In the genomic region with DNA sequence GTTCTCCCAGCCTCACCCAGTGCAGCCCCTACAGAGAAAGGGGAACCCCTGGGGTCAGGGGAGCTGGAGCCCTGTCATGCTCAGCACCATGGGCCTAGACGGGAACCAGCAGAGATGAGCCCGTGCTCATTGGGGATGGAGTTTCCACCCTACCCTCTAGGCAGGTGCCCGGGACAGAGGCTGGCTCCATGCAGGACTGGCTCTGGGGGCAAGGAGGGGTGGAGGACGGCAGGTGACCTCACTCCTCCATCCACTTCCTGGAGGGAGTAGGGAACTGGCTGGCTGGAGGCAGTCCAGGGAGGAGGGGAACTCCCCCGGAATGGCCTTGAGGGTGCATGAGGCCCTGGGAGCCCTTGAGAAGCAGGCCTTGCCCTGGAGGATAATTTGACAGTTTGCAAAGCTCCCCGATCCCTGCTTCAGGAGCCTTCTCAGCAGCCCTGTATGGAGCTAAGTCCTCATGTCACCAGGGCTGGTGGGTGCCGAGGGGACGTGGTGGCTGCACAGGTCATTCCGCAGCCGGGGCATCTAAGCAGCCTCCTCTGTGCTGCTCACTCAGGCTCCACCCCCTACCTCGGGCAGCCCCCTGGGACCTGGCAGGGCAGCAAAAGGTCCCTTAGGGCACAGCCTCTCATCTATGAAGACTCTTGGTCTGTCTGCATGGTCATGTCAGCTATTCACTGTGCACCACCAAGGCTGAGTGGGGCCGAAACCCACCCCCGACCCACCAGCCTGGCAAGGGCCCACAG, we compare ENCODE assay signal across 2 cellular contexts.
TF ChIP-seq lines count a peak whose summit lies in the region.

No MANE protein-coding gene starts in this region.

TF ChIP-seq in HepG2, 621 proteins besides CTCF, POLR2A, EP300 and RAD21:
- TF ChIP-seq, protein P1, sequence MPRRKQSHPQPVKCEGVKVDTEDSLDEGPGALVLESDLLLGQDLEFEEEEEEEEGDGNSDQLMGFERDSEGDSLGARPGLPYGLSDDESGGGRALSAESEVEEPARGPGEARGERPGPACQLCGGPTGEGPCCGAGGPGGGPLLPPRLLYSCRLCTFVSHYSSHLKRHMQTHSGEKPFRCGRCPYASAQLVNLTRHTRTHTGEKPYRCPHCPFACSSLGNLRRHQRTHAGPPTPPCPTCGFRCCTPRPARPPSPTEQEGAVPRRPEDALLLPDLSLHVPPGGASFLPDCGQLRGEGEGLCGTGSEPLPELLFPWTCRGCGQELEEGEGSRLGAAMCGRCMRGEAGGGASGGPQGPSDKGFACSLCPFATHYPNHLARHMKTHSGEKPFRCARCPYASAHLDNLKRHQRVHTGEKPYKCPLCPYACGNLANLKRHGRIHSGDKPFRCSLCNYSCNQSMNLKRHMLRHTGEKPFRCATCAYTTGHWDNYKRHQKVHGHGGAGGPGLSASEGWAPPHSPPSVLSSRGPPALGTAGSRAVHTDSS (CRISPR knock-in tag; conservative IDR thresholded peaks at IDR 0.05), result 0 out of 2 replicates have a peak, but pooled peaks have one; percentile 18
- TF ChIP-seq, protein P2, sequence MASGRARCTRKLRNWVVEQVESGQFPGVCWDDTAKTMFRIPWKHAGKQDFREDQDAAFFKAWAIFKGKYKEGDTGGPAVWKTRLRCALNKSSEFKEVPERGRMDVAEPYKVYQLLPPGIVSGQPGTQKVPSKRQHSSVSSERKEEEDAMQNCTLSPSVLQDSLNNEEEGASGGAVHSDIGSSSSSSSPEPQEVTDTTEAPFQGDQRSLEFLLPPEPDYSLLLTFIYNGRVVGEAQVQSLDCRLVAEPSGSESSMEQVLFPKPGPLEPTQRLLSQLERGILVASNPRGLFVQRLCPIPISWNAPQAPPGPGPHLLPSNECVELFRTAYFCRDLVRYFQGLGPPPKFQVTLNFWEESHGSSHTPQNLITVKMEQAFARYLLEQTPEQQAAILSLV (CRISPR knock-in tag; IDR thresholded peaks at IDR 0.05; ENCODE audit: borderline replicate concordance), result peak; percentile 21; the same call in 1 of the 2 replicates
- TF ChIP-seq RXRA (CRISPR knock-in tag; IDR thresholded peaks at IDR 0.05), result 0 out of 2 replicates have a peak, but pooled peaks have one; percentile 8
- 0 out of 2 replicates have a peak, but pooled peaks have one; percentile 13 for TF ChIP-seq ZFY (CRISPR knock-in tag; IDR thresholded peaks at IDR 0.05)
- no peak for TF ChIP-seq ZNF460 (CRISPR knock-in tag; IDR thresholded peaks at IDR 0.05; ENCODE audit: borderline replicate concordance)
- no peak for TF ChIP-seq SIX1 (CRISPR knock-in tag; IDR thresholded peaks at IDR 0.05; ENCODE audit: borderline replicate concordance)
- TF ChIP-seq ZFP90 (CRISPR knock-in tag; IDR thresholded peaks at IDR 0.05; ENCODE audit: borderline replicate concordance), result 0 out of 2 replicates have a peak, but pooled peaks have one; percentile 48
- TF ChIP-seq GABPB1 (CRISPR knock-in tag; IDR thresholded peaks at IDR 0.05), result peak; percentile 23; the same call in 1 of the 2 replicates
- 0 out of 2 replicates have a peak, but pooled peaks have one; percentile 22 for TF ChIP-seq ZNF263 (CRISPR knock-in tag; IDR thresholded peaks at IDR 0.05)
- 0 out of 2 replicates have a peak, but pooled peaks have one; percentile 20 for TF ChIP-seq ZNF333 (CRISPR knock-in tag; IDR thresholded peaks at IDR 0.05; ENCODE audit: borderline replicate concordance)
- TF ChIP-seq, protein P3, sequence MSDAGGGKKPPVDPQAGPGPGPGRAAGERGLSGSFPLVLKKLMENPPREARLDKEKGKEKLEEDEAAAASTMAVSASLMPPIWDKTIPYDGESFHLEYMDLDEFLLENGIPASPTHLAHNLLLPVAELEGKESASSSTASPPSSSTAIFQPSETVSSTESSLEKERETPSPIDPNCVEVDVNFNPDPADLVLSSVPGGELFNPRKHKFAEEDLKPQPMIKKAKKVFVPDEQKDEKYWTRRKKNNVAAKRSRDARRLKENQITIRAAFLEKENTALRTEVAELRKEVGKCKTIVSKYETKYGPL (CRISPR knock-in tag; IDR thresholded peaks at IDR 0.05), result no peak
- peak; percentile 50; the same call in 1 of the 2 replicates for TF ChIP-seq ZSCAN21 (CRISPR knock-in tag; IDR thresholded peaks at IDR 0.05; ENCODE audit: borderline replicate concordance)
- peak; percentile 41; the same call in 1 of the 2 replicates for TF ChIP-seq TOPORS (CRISPR knock-in tag; IDR thresholded peaks at IDR 0.05)
- TF ChIP-seq ZNF205 (CRISPR knock-in tag; IDR thresholded peaks at IDR 0.05), result no peak
- TF ChIP-seq ZC3H13 (CRISPR knock-in tag; IDR thresholded peaks at IDR 0.05), result 0 out of 2 replicates have a peak, but pooled peaks have one; percentile 39
- peak; percentile 13; the same call in 1 of the 2 replicates for TF ChIP-seq ELF1 (CRISPR knock-in tag; IDR thresholded peaks at IDR 0.05)
- TF ChIP-seq, protein P4, sequence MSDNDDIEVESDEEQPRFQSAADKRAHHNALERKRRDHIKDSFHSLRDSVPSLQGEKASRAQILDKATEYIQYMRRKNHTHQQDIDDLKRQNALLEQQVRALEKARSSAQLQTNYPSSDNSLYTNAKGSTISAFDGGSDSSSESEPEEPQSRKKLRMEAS (IDR thresholded peaks at IDR 0.05), result 0 out of 2 replicates have a peak, but pooled peaks have one; percentile 6
- TF ChIP-seq NONO (IDR thresholded peaks at IDR 0.05), result no peak
- TF ChIP-seq NONO (CRISPR knock-in tag; conservative IDR thresholded peaks at IDR 0.05), result peak; percentile 48; the same call in 1 of the 2 replicates
- TF ChIP-seq, protein P5, sequence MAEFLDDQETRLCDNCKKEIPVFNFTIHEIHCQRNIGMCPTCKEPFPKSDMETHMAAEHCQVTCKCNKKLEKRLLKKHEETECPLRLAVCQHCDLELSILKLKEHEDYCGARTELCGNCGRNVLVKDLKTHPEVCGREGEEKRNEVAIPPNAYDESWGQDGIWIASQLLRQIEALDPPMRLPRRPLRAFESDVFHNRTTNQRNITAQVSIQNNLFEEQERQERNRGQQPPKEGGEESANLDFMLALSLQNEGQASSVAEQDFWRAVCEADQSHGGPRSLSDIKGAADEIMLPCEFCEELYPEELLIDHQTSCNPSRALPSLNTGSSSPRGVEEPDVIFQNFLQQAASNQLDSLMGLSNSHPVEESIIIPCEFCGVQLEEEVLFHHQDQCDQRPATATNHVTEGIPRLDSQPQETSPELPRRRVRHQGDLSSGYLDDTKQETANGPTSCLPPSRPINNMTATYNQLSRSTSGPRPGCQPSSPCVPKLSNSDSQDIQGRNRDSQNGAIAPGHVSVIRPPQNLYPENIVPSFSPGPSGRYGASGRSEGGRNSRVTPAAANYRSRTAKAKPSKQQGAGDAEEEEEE (CRISPR knock-in tag; IDR thresholded peaks at IDR 0.05; ENCODE audit: borderline replicate concordance), result 0 out of 2 replicates have a peak, but pooled peaks have one; percentile 0
- peak; percentile 68; the same call in 1 of the 2 replicates for TF ChIP-seq HOXA7 (CRISPR knock-in tag; IDR thresholded peaks at IDR 0.05)
- no peak for TF ChIP-seq NR1H2 (CRISPR knock-in tag; IDR thresholded peaks at IDR 0.05; ENCODE audit: borderline replicate concordance, low read depth)
- no peak for TF ChIP-seq NFATC3 (CRISPR knock-in tag; IDR thresholded peaks at IDR 0.05)
- 0 out of 2 replicates have a peak, but pooled peaks have one; percentile 13 for TF ChIP-seq ZNF563 (CRISPR knock-in tag; IDR thresholded peaks at IDR 0.05)
- peak; percentile 47; the same call in 1 of the 2 replicates for TF ChIP-seq BRD4 (CRISPR knock-in tag; IDR thresholded peaks at IDR 0.05)

TF ChIP-seq in GM12878, 131 proteins besides CTCF, POLR2A, EP300 and RAD21:
- TF ChIP-seq, protein P6, sequence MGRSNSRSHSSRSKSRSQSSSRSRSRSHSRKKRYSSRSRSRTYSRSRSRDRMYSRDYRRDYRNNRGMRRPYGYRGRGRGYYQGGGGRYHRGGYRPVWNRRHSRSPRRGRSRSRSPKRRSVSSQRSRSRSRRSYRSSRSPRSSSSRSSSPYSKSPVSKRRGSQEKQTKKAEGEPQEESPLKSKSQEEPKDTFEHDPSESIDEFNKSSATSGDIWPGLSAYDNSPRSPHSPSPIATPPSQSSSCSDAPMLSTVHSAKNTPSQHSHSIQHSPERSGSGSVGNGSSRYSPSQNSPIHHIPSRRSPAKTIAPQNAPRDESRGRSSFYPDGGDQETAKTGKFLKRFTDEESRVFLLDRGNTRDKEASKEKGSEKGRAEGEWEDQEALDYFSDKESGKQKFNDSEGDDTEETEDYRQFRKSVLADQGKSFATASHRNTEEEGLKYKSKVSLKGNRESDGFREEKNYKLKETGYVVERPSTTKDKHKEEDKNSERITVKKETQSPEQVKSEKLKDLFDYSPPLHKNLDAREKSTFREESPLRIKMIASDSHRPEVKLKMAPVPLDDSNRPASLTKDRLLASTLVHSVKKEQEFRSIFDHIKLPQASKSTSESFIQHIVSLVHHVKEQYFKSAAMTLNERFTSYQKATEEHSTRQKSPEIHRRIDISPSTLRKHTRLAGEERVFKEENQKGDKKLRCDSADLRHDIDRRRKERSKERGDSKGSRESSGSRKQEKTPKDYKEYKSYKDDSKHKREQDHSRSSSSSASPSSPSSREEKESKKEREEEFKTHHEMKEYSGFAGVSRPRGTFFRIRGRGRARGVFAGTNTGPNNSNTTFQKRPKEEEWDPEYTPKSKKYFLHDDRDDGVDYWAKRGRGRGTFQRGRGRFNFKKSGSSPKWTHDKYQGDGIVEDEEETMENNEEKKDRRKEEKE (IDR thresholded peaks at IDR 0.05), result no peak
- TF ChIP-seq, protein P7, sequence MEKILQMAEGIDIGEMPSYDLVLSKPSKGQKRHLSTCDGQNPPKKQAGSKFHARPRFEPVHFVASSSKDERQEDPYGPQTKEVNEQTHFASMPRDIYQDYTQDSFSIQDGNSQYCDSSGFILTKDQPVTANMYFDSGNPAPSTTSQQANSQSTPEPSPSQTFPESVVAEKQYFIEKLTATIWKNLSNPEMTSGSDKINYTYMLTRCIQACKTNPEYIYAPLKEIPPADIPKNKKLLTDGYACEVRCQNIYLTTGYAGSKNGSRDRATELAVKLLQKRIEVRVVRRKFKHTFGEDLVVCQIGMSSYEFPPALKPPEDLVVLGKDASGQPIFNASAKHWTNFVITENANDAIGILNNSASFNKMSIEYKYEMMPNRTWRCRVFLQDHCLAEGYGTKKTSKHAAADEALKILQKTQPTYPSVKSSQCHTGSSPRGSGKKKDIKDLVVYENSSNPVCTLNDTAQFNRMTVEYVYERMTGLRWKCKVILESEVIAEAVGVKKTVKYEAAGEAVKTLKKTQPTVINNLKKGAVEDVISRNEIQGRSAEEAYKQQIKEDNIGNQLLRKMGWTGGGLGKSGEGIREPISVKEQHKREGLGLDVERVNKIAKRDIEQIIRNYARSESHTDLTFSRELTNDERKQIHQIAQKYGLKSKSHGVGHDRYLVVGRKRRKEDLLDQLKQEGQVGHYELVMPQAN (conservative IDR thresholded peaks at IDR 0.05), result no peak
- TF ChIP-seq GATAD2B (conservative IDR thresholded peaks at IDR 0.05; ENCODE audit: low read depth), result 0 out of 2 replicates have a peak, but pooled peaks have one; percentile 12
- no peak for TF ChIP-seq RCOR1 (conservative IDR thresholded peaks at IDR 0.05; ENCODE audit: low read depth, low read length)
- TF ChIP-seq MEF2B (IDR thresholded peaks at IDR 0.05; ENCODE audit: partially characterized antibody, poor library complexity, severe bottlenecking), result peak; percentile 59
TF ChIP-seq in GM12878: peak in this region for 2.
